ENCODE assay signal across 17 cellular contexts in genomic region chr11:1942541-1943260, GRCh38. TPM values are rescaled to one million over a fixed set of nuclear protein-coding genes. Genes with fewer than 3 reads are reported as not detected.
DNase-seq lines count a peak whose midpoint lies in the region; ATAC-seq and TF ChIP-seq lines count a peak whose summit lies in the region.
"Had no signal": no experiment of that assay in that cellular context is flagged by ENCODE, and none has a peak within 500 bp of the region (broad histone marks: within the 10 kb centered on the region; RNA-seq: fewer than 3 reads in every experiment).

No MANE protein-coding gene starts in this region.

- no peak overlapping the region for H3K27ac Mint-ChIP-seq in stimulated activated naive CD8-positive, alpha-beta T cell treated with anti-CD3 and anti-CD28 coated beads, Interleukin-15, amount 100 ng/mL, for 72 hours
- H3K27ac Mint-ChIP-seq in chondrocyte (ENCODE audit: unreplicated experiment) (no peak overlapping the region), neural crest cell (ENCODE audit: unreplicated experiment) (no peak overlapping the region)
- H3K27ac Mint-ChIP-seq: activated naive CD8-positive, alpha-beta T cell treated with anti-CD3 and anti-CD28 coated beads for 36 hours; natural killer cell; T-helper 17 cell had no signal

- H3K27me3 Mint-ChIP-seq in stimulated activated naive CD8-positive, alpha-beta T cell treated with anti-CD3 and anti-CD28 coated beads, Interleukin-15, amount 100 ng/mL, for 72 hours = no peaks in the 10 kb centered on the region
- H3K27me3 Mint-ChIP-seq in chondrocyte (ENCODE audit: low read depth) (no peaks in the 10 kb centered on the region), neural crest cell (ENCODE audit: low read depth) (no peaks in the 10 kb centered on the region)
- H3K27me3 Mint-ChIP-seq: activated naive CD8-positive, alpha-beta T cell treated with anti-CD3 and anti-CD28 coated beads for 36 hours had no signal

- no peak for ATAC-seq in stimulated activated naive CD8-positive, alpha-beta T cell treated with anti-CD3 and anti-CD28 coated beads, Interleukin-15, Interleukin-2, amounts not matched to agents 100 U/mL and 50 U/mL, for 24 hours
- no peak for ATAC-seq in stimulated activated naive CD8-positive, alpha-beta T cell treated with anti-CD3 and anti-CD28 coated beads, Interleukin-15, amount 100 ng/mL, for 72 hours
- ATAC-seq in HG02763 (IDR thresholded peaks at IDR 0.05; ENCODE audit: unreplicated experiment) = no peak
- ATAC-seq: natural killer cell, T-helper 17 cell had no signal

- H3K4me3 Mint-ChIP-seq in stimulated activated naive CD8-positive, alpha-beta T cell treated with anti-CD3 and anti-CD28 coated beads, Interleukin-15, amount 100 ng/mL, for 72 hours = no peak overlapping the region
- H3K4me3 Mint-ChIP-seq in chondrocyte (ENCODE audit: unreplicated experiment) (no peak overlapping the region), neural crest cell (peak overlapping the region; percentile 55)
- H3K4me3 Mint-ChIP-seq: activated naive CD8-positive, alpha-beta T cell treated with anti-CD3 and anti-CD28 coated beads for 36 hours; natural killer cell; T-helper 17 cell had no signal

- no peaks in the 10 kb centered on the region for H3K9me3 Mint-ChIP-seq in stimulated activated naive CD8-positive, alpha-beta T cell treated with anti-CD3 and anti-CD28 coated beads, Interleukin-15, amount 100 ng/mL, for 72 hours
- H3K9me3 Mint-ChIP-seq in chondrocyte (ENCODE audit: low read depth) (no peaks in the 10 kb centered on the region), neural crest cell (no peaks in the 10 kb centered on the region)
- H3K9me3 Mint-ChIP-seq: activated naive CD8-positive, alpha-beta T cell treated with anti-CD3 and anti-CD28 coated beads for 36 hours; natural killer cell had no signal

- H3K4me1 Mint-ChIP-seq in stimulated activated naive CD8-positive, alpha-beta T cell treated with anti-CD3 and anti-CD28 coated beads, Interleukin-15, amount 100 ng/mL, for 72 hours = peaks cover 8% of the 10 kb centered on the region
- H3K4me1 Mint-ChIP-seq in chondrocyte (ENCODE audit: low read depth) (peaks cover 29% of the 10 kb centered on the region), neural crest cell (peaks cover 10% of the 10 kb centered on the region)

- H3K36me3 Mint-ChIP-seq in chondrocyte (ENCODE audit: low read depth) = no peaks in the 10 kb centered on the region
- H3K36me3 Mint-ChIP-seq in neural crest cell (ENCODE audit: low read depth) = no peaks in the 10 kb centered on the region
- H3K36me3 Mint-ChIP-seq: activated naive CD8-positive, alpha-beta T cell treated with anti-CD3 and anti-CD28 coated beads for 36 hours; natural killer cell had no signal

- TF ChIP-seq CTCF in chondrocyte (IDR thresholded peaks at IDR 0.05) (no peak), neural crest cell (conservative IDR thresholded peaks at IDR 0.05) (no peak)

- DNase-seq in stimulated activated naive CD8-positive, alpha-beta T cell treated with anti-CD3 and anti-CD28 coated beads, Interleukin-15, Interleukin-2, amounts not matched to agents 100 U/mL and 50 U/mL, for 24 hours = peak; percentile 2
- no peak for DNase-seq in stimulated activated naive CD8-positive, alpha-beta T cell treated with anti-CD3 and anti-CD28 coated beads, Interleukin-15, amount 100 ng/mL, for 72 hours
- DNase-seq in chondrocyte (ENCODE audit: low spot score) (peak; percentile 71), neural crest cell (ENCODE audit: low read depth, low spot score) (peak; percentile 1), activated T-cell treated with anti-CD3 and anti-CD28 coated beads for 4 hours (no peak), pons (ENCODE audit: low spot score) (no peak)
- DNase-seq: activated CD8-positive, alpha-beta memory T cell treated with anti-CD3 and anti-CD28 coated beads, Interleukin-2, amount 50 U/mL, for 48 hours; activated naive CD8-positive, alpha-beta T cell treated with anti-CD3 and anti-CD28 coated beads for 36 hours; MG63; NCI-H1694 treated with DMSO at 0.1 percent for 48 hours; retina; SHP77 treated with DMSO at 0.1 percent for 48 hours had no signal

RNA-seq across cellular contexts. Expression of gene MRPL23, which starts 4.4 kb away (rescaled TPM):
- total RNA-seq in chondrocyte (22.8 to 33.0 TPM (median 29.8 TPM) in 3 replicates), neural crest cell (60.8 and 66.7 TPM in 2 replicates)

RNA-seq across cellular contexts. Expression of gene TNNT3, which starts 23.2 kb away (rescaled TPM):
- total RNA-seq in chondrocyte (0.51 to 1.3 TPM in 2 of 3 replicates, not detected in the other), neural crest cell (not detected in 2 replicates)

RNA-seq across cellular contexts. Expression of gene PRR33, which starts 51.0 kb away (rescaled TPM):
- total RNA-seq in chondrocyte = not detected in 3 replicates
- total RNA-seq in neural crest cell = not detected in 2 replicates
- total RNA-seq: esophagus muscularis mucosa, subcutaneous adipose tissue, T-helper 17 cell had no signal

RNA-seq across cellular contexts. Expression of gene H19, which starts 54.9 kb away (rescaled TPM):
- total RNA-seq in chondrocyte = 2,704 to 5,485 TPM (median 2,760 TPM) in 3 replicates
- 71.3 and 71.8 TPM in 2 replicates for total RNA-seq in neural crest cell
- total RNA-seq: activated naive CD8-positive, alpha-beta T cell treated with anti-CD3 and anti-CD28 coated beads for 36 hours; natural killer cell; T-helper 17 cell had no signal

Comparison
In these comparisons a context has a peak if more than half of its experiments do, and no peak if none do; other contexts are left out.
1. DNase-seq: peak in stimulated activated naive CD8-positive, alpha-beta T cell treated with anti-CD3 and anti-CD28 coated beads, Interleukin-15, Interleukin-2, amounts not matched to agents 100 U/mL and 50 U/mL, for 24 hours (single experiment), chondrocyte (single experiment) and neural crest cell (single experiment); none in stimulated activated naive CD8-positive, alpha-beta T cell treated with anti-CD3 and anti-CD28 coated beads, Interleukin-15, amount 100 ng/mL, for 72 hours (0 of 2), activated T-cell treated with anti-CD3 and anti-CD28 coated beads for 4 hours (single experiment) and pons (single experiment).